14 cellular contexts compared by ENCODE assay signal in the genomic region with DNA sequence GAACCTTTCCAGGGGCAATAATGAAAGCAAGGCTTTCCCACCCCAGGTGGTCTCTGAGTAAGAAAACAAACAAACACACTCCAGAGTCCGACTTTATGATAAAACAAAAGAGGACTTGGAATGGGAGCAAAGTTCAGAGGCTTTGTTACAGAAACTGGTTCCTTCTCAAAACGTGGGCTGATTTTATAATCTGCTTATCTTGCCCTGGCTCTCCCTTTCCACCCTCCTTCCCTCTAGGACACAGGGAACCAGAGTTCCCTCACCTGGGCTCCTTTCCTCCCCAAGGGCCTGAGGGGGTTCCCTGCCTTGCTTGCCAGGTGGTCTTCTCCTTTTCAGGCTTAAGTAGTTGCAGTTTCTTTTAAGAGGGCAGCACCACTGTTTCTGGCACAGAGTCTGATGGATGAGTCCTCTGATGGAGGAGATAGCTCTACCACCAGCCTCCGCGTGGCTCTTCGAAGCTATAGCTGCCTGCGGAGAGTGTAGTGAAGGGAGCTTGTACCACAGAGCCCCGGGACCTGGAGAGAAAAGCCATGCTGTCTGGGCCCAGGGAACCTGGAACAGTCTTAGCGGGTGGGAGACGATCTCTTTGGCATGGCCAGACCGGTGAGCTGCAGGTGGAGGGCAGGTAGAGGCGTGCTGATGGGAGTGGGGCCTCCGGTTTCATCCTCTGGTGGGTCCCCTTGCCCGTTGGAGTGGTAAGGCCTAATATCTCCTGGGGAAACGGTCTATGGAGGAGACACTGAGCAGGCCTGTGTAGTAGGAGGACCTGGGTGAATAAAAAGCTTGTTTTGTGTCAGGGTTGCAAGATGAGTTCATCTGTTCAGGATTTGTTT.
DNase-seq lines count a peak whose midpoint lies in the region; ATAC-seq and TF ChIP-seq lines count a peak whose summit lies in the region.
"Had no signal": no experiment of that assay in that cellular context is flagged by ENCODE, and none has a peak within 500 bp of the region (broad histone marks: within the 10 kb centered on the region; RNA-seq: fewer than 3 reads in every experiment).

No MANE protein-coding gene starts in this region.

- H4K8ac ChIP-seq in IMR-90 (ENCODE audit: low read depth in 2 of 2, low read length in 2 of 2), result peak overlapping the region in 1 of 2 experiments; percentile 48; a peak in 2 of 4 replicates

- peak overlapping the region; percentile 38 for H3K4ac ChIP-seq in IMR-90 (ENCODE audit: low read depth, low read length)

- peak overlapping the region; percentile 53 for H3K14ac ChIP-seq in IMR-90 (replicated peaks; ENCODE audit: low read depth, low read length)

- peaks cover 11% of the 10 kb centered on the region for H4K20me1 ChIP-seq in IMR-90 (ENCODE audit: insufficient read depth, low read length)

- 0 out of 2 replicates have a peak overlapping the region, but pooled peaks have one; percentile 36 for H3K56ac ChIP-seq in IMR-90 (ENCODE audit: extremely low read depth, insufficient read depth, low read length)

- peak overlapping the region; percentile 43; the same call in 1 of the 2 replicates for H3K18ac ChIP-seq in IMR-90 (ENCODE audit: low read depth, low read length)

- peak overlapping the region; percentile 39; the same call in 1 of the 2 replicates for H3K9ac ChIP-seq in IMR-90 (ENCODE audit: low read depth, low read length)

- peaks cover 48% of the 10 kb centered on the region for H3K4me1 ChIP-seq in IMR-90 (ENCODE audit: control insufficient read depth, insufficient read depth, low read length)
- H3K4me1 ChIP-seq in ectodermal cell (ENCODE audit: control insufficient read depth, insufficient read depth, low read length), result peaks cover 41% of the 10 kb centered on the region
- H3K4me1 ChIP-seq in esophagus squamous epithelium, result peaks cover 0 to 50% (median 20%) of the 10 kb centered on the region in 3 donors
- H3K4me1 ChIP-seq in CD8-positive, alpha-beta T cell (ENCODE audit: insufficient read depth, low read length), result no peaks in the 10 kb centered on the region

- peaks cover 24% of the 10 kb centered on the region for H3K9me1 ChIP-seq in IMR-90 (ENCODE audit: insufficient read depth, low read length)

- H3K27ac ChIP-seq in 22Rv1 (peak overlapping the region; percentile 55), IMR-90 (ENCODE audit: insufficient read depth, low read length) (0 out of 2 replicates have a peak overlapping the region, but pooled peaks have one; percentile 14), ectodermal cell (ENCODE audit: insufficient read depth, low read depth, low read length, poor library complexity, severe bottlenecking) (peak overlapping the region; percentile 74), esophagus squamous epithelium (no peak overlapping the region)
- no peak overlapping the region for H3K27ac ChIP-seq in CD8-positive, alpha-beta T cell (ENCODE audit: low read depth, low read length)
- H3K27ac ChIP-seq: gastroesophageal sphincter had no signal

- intact Hi-C loops in IMR-90 (cut with micrococcal nuclease), result loop anchor here (5.0 kb wide), 3 partner anchors 82 to 168 kb away; no protein-coding TSS in a partner anchor
- intact Hi-C loops in esophagus squamous epithelium (cut with DNase I), result loop anchor here (5.0 kb wide), 2 partner anchors 77 to 153 kb away; no protein-coding TSS in a partner anchor
- intact Hi-C loops in CD8-positive, alpha-beta T cell (cut with DNase I, micrococcal nuclease), result no loop called here

- H4K91ac ChIP-seq in IMR-90 (ENCODE audit: insufficient read depth, low read depth, low read length), result peak overlapping the region; percentile 71

- no peaks in the 10 kb centered on the region for H3K9me3 Mint-ChIP-seq in neural crest cell
- H3K9me3 Mint-ChIP-seq in CD8-positive, alpha-beta T cell, result no peaks in the 10 kb centered on the region
- H3K9me3 Mint-ChIP-seq: natural killer cell had no signal

- POLR2A ChIA-PET in IMR-90 (lab: Charles Lee; ENCODE audit: unreplicated experiment), result interaction anchor here (0.6 kb wide), 1 partner anchor 71 kb away, joined by 7 read pairs; no protein-coding TSS in a partner anchor
- POLR2A ChIA-PET in CD8-positive, alpha-beta T cell (lab: Charles Lee), result no interaction called here

- H3K4me3 Mint-ChIP-seq in neural crest cell, result no peak overlapping the region
- no peak overlapping the region for H3K4me3 Mint-ChIP-seq in CD8-positive, alpha-beta T cell
- H3K4me3 Mint-ChIP-seq: natural killer cell had no signal

- H4K5ac ChIP-seq in IMR-90 (ENCODE audit: low read depth, low read length), result peak overlapping the region; percentile 33

- CTCF ChIA-PET in IMR-90 (lab: Yijun Ruan, JAX), result interaction anchor here (0.9 kb wide), 1 partner anchor 81 kb away, joined by 3 read pairs; no protein-coding TSS in a partner anchor
- CTCF ChIA-PET in CD8-positive, alpha-beta T cell (lab: Charles Lee), result interaction anchor here (5.8 kb wide), 2 partner anchors 153 to 167 kb away, joined by 59 to 98 read pairs; no protein-coding TSS in a partner anchor

- TF ChIP-seq RAD21 in IMR-90 (IDR thresholded peaks at IDR 0.05; ENCODE audit: low read length), result no peak

- H3K4me2 ChIP-seq in IMR-90 (ENCODE audit: low read depth, low read length), result no peak overlapping the region

- H3K79me1 ChIP-seq in IMR-90 (ENCODE audit: low read depth in 1 of 2, low read length in 2 of 2), result peaks cover 8 to 84% of the 10 kb centered on the region in 2 experiments; a peak in 3 of 4 replicates

- no peak overlapping the region for H2AK9ac ChIP-seq in IMR-90 (replicated peaks; ENCODE audit: low read depth, low read length, poor library complexity)

- WGBS in IMR-90 (ENCODE audit: extremely low coverage in 2 of 2, insufficient read length in 1 of 2), 2 experiments, result 93% methylated on average over 4 of the region's 14 CpGs; no CpG with 5 or more reads in 1 of the 2 experiments
- WGBS in ectodermal cell, 2 experiments, result 65 to 66% methylated on average over 14 of the region's 14 CpGs
- 56 to 75% methylated on average over 6 to 14 of the region's 14 CpGs for WGBS in esophagus squamous epithelium, 2 donors

- H2BK120ac ChIP-seq in IMR-90 (ENCODE audit: low read depth, low read length), result peak overlapping the region; percentile 56; the same call in 1 of the 2 replicates

- H3K27ac Mint-ChIP-seq in neural crest cell (ENCODE audit: unreplicated experiment), result peak overlapping the region; percentile 61
- no peak overlapping the region for H3K27ac Mint-ChIP-seq in CD8-positive, alpha-beta T cell
- H3K27ac Mint-ChIP-seq: natural killer cell had no signal

- no peaks in the 10 kb centered on the region for H3K36me3 ChIP-seq in IMR-90 (ENCODE audit: control insufficient read depth, insufficient read depth, low read length)
- H3K36me3 ChIP-seq in ectodermal cell (ENCODE audit: control insufficient read depth, insufficient read depth, low read length), result no peaks in the 10 kb centered on the region
- no peaks in the 10 kb centered on the region for H3K36me3 ChIP-seq in esophagus squamous epithelium
- H3K36me3 ChIP-seq in CD8-positive, alpha-beta T cell (ENCODE audit: insufficient read depth, low read length), result no peaks in the 10 kb centered on the region
- H3K36me3 ChIP-seq: gastroesophageal sphincter had no signal

- TF ChIP-seq POLR2A in IMR-90 (IDR thresholded peaks at IDR 0.05; ENCODE audit: low read depth, low read length), result no peak
- TF ChIP-seq POLR2A in esophagus squamous epithelium (IDR thresholded peaks at IDR 0.05), result no peak

- H3K4me3 ChIP-seq in IMR-90 (ENCODE audit: insufficient read depth, low read depth, low read length), result no peak overlapping the region
- H3K4me3 ChIP-seq in ectodermal cell (ENCODE audit: insufficient read depth, low read depth, low read length), result no peak overlapping the region
- no peak overlapping the region for H3K4me3 ChIP-seq in esophagus squamous epithelium
- no peak overlapping the region for H3K4me3 ChIP-seq in CD8-positive, alpha-beta T cell (ENCODE audit: low read depth, low read length)
- H3K4me3 ChIP-seq: gastroesophageal sphincter, K562 had no signal

- H2BK20ac ChIP-seq in IMR-90 (ENCODE audit: low read depth, low read length), result peak overlapping the region; percentile 17; the same call in 1 of the 2 replicates

- in situ Hi-C loops in IMR-90 (cut with MboI; ENCODE audit: low sequenced_read_pairs), result loop anchor here (5.0 kb wide), 1 partner anchor 63 kb away; no protein-coding TSS in a partner anchor

- dilution Hi-C loops in IMR-90 (cut with HindIII; ENCODE audit: low sequenced_read_pairs, unreplicated experiment), result no loop called here

- no peaks in the 10 kb centered on the region for H3K36me3 Mint-ChIP-seq in neural crest cell (ENCODE audit: low read depth)
- H3K36me3 Mint-ChIP-seq in CD8-positive, alpha-beta T cell, result no peaks in the 10 kb centered on the region
- H3K36me3 Mint-ChIP-seq: natural killer cell had no signal

- no peak for DNase-seq in IMR-90
- DNase-seq in neural crest cell (ENCODE audit: low read depth, low spot score), result no peak
- no peak for DNase-seq in activated effector memory CD4-positive, alpha-beta T cell treated with Interleukin-2 at 50 U/mL for 16 hours
- no peak for DNase-seq in esophagus squamous epithelium (lab: John Stamatoyannopoulos, UW)
- no peak for DNase-seq in NCI-H748 (lab: John Stamatoyannopoulos, UW; ENCODE audit: unreplicated experiment)
- no peak for DNase-seq in CD8-positive, alpha-beta T cell
- DNase-seq: natural killer cell, NCI-H1436, NCI-H526, Right ventricle myocardium superior had no signal

- peak overlapping the region; percentile 55; the same call in 1 of the 2 replicates for H3K23ac ChIP-seq in IMR-90 (ENCODE audit: low read depth, low read length)

- BruUV-seq in IMR-90 (replicated peaks; lab: Mats Ljungman, UMichigan), result no TSS peak

- H2BK15ac ChIP-seq in IMR-90 (ENCODE audit: low read depth, low read length), result no peak overlapping the region; the same call in 2 of the 3 replicates

- H2AFZ ChIP-seq in IMR-90 (replicated peaks; ENCODE audit: low read length, poor library complexity), result peak overlapping the region; percentile 24

- H3K4me1 Mint-ChIP-seq in neural crest cell, result peaks cover 57% of the 10 kb centered on the region
- H3K4me1 Mint-ChIP-seq in CD8-positive, alpha-beta T cell (ENCODE audit: low read depth), result no peaks in the 10 kb centered on the region

- peak overlapping the region; percentile 23; the same call in 1 of the 2 replicates for H2AK5ac ChIP-seq in IMR-90 (ENCODE audit: low read depth, low read length)

- no peaks in the 10 kb centered on the region for H3K27me3 Mint-ChIP-seq in neural crest cell (ENCODE audit: low read depth)
- peaks cover 9% of the 10 kb centered on the region for H3K27me3 Mint-ChIP-seq in CD8-positive, alpha-beta T cell (ENCODE audit: low read depth)

- no peaks in the 10 kb centered on the region for H3K27me3 ChIP-seq in IMR-90 (ENCODE audit: control insufficient read depth, insufficient read depth, low read length)
- no peaks in the 10 kb centered on the region for H3K27me3 ChIP-seq in ectodermal cell (ENCODE audit: control insufficient read depth, insufficient read depth, low read length, poor library complexity, severe bottlenecking)
- peaks cover 0 to 4% (median 0%) of the 10 kb centered on the region in 4 donors for H3K27me3 ChIP-seq in esophagus squamous epithelium
- no peaks in the 10 kb centered on the region for H3K27me3 ChIP-seq in CD8-positive, alpha-beta T cell (ENCODE audit: insufficient read depth, low read length)
- H3K27me3 ChIP-seq: gastroesophageal sphincter had no signal

- no peak overlapping the region for H2BK5ac ChIP-seq in IMR-90 (ENCODE audit: low read depth, low read length, poor library complexity, severe bottlenecking)

- ATAC-seq in IMR-90 (ENCODE audit: low read depth), result no peak
- no peak for ATAC-seq in CD8-positive, alpha-beta T cell
- ATAC-seq: gastroesophageal sphincter, K562, natural killer cell had no signal

- H3K9me3 ChIP-seq in IMR-90 (ENCODE audit: control insufficient read depth, insufficient read depth, low read length) (no peaks in the 10 kb centered on the region), ectodermal cell (ENCODE audit: control insufficient read depth, low read length) (no peaks in the 10 kb centered on the region), esophagus squamous epithelium (no peaks in the 10 kb centered on the region)
- no peaks in the 10 kb centered on the region for H3K9me3 ChIP-seq in CD8-positive, alpha-beta T cell (ENCODE audit: low read length)
- H3K9me3 ChIP-seq: gastroesophageal sphincter had no signal

- TF ChIP-seq CTCF in 22Rv1 (IDR thresholded peaks at IDR 0.05), result no peak
- TF ChIP-seq CTCF in IMR-90 (conservative IDR thresholded peaks at IDR 0.05; ENCODE audit: low read depth, low read length), result no peak
- TF ChIP-seq CTCF in neural crest cell (conservative IDR thresholded peaks at IDR 0.05), result no peak
- TF ChIP-seq CTCF in esophagus squamous epithelium (IDR thresholded peaks at IDR 0.05), result no peak
- no peak for TF ChIP-seq CTCF in CD8-positive, alpha-beta T cell (IDR thresholded peaks at IDR 0.05)

Comparison
In these comparisons a context has a peak if more than half of its experiments do, and no peak if none do; other contexts are left out.
1. H3K27ac ChIP-seq: peak in 22Rv1 (single experiment), IMR-90 (single experiment) and ectodermal cell (single experiment); none in esophagus squamous epithelium (0 of 4) and CD8-positive, alpha-beta T cell (single experiment).
2. intact Hi-C loops: an anchor here in IMR-90 (5.0 kb wide) and esophagus squamous epithelium (5.0 kb wide); none called in CD8-positive, alpha-beta T cell.